Comparison of ENCODE assay signal across 21 cellular contexts in genomic region chr12:114321524-114321923, GRCh38.
A peak's percentile ranks its signal among the peaks of the same experiment; 100 is the strongest.
DNase-seq lines count a peak whose midpoint lies in the region; ATAC-seq, FAIRE-seq and TF ChIP-seq lines count a peak whose summit lies in the region.
"Had no signal": no experiment of that assay in that cellular context is flagged by ENCODE, and none has a peak within 500 bp of the region (broad histone marks: within the 10 kb centered on the region; RNA-seq: fewer than 3 reads in every experiment).

No MANE protein-coding gene starts in this region.

- H3K36me3 ChIP-seq in HepG2 (replicated peaks in 1 of 2; ENCODE audit: control insufficient read depth in 1 of 2, insufficient read depth in 2 of 2, low read length in 2 of 2) (no peaks in the 10 kb centered on the region), right lobe of liver (no peaks in the 10 kb centered on the region)
- H3K36me3 ChIP-seq: BLaER1 treated with 17β-estradiol and CSF1 and Interleukin-3, amounts not matched to agents 10 nM and 100 nM had no signal

- H3K4me3 ChIP-seq in HepG2 (replicated peaks in 1 of 3; ENCODE audit: insufficient read depth in 1 of 3, low read depth in 2 of 3, low read length in 3 of 3) (no peak overlapping the region), right lobe of liver (no peak overlapping the region)
- H3K4me3 ChIP-seq: BLaER1 treated with 17β-estradiol and CSF1 and Interleukin-3, amounts not matched to agents 10 nM and 100 nM had no signal

- CTCF ChIA-PET in HepG2 (lab: Yijun Ruan, JAX; ENCODE audit: low intra/inter-chr PET ratio, low total read pairs) = no interaction called here

- H3K4me1 ChIP-seq in HepG2 (ENCODE audit: insufficient read depth, low read length) = no peaks in the 10 kb centered on the region
- no peaks in the 10 kb centered on the region for H3K4me1 ChIP-seq in right lobe of liver
- H3K4me1 ChIP-seq: Caco-2 had no signal

- H3K4me2 ChIP-seq in HepG2 (ENCODE audit: low read depth, low read length) = no peak overlapping the region
- H3K4me2 ChIP-seq: BLaER1 treated with 17β-estradiol and CSF1 and Interleukin-3, amounts not matched to agents 10 nM and 100 nM had no signal

- in situ Hi-C loops in HepG2 (cut with HindIII; ENCODE audit: extremely low pct_ligation_motif_present, low pct_unique_long_range_greater_than_20kb) = no loop called here
- in situ Hi-C loops in SK-MEL-5 (cut with HindIII; ENCODE audit: low pct_unique_long_range_greater_than_20kb, low sequenced_read_pairs) = no loop called here

- H3K79me2 ChIP-seq in HepG2 (ENCODE audit: insufficient read depth, low read length) = no peaks in the 10 kb centered on the region

- H3K27me3 ChIP-seq in HepG2 (ENCODE audit: control insufficient read depth in 1 of 2, insufficient read depth in 2 of 2, low read length in 2 of 2) = peaks cover 3 to 10% of the 10 kb centered on the region in 2 experiments; a peak in 3 of 5 replicates
- H3K27me3 ChIP-seq in right lobe of liver = no peaks in the 10 kb centered on the region
- H3K27me3 ChIP-seq: BLaER1 treated with 17β-estradiol and CSF1 and Interleukin-3, amounts not matched to agents 10 nM and 100 nM had no signal

- intact Hi-C loops in HepG2 (cut with micrococcal nuclease; ENCODE audit: unreplicated experiment) = no loop called here
- intact Hi-C loops in right lobe of liver (cut with DNase I) = no loop called here

- DNase-seq in HepG2 (ENCODE audit: low spot score) (no peak), right lobe of liver (no peak), SK-MEL-5 (ENCODE audit: low read depth, low spot score) (peak; percentile 26), chondrocyte (ENCODE audit: low spot score) (no peak), mucosa of gallbladder (ENCODE audit: low spot score) (no peak)
- DNase-seq: ACHN; AML-193; Caco-2; Calu3; CD4-positive, alpha-beta T cell; CD8-positive, alpha-beta T cell; DMS79 treated with DMSO at 0.1 percent for 48 hours; GF-D8 had no signal

- TF ChIP-seq RAD21 in HepG2 (CRISPR knock-in tag; IDR thresholded peaks at IDR 0.05) = no peak

- no peaks in the 10 kb centered on the region for H3K4me1 Mint-ChIP-seq in chondrocyte (ENCODE audit: low read depth)
- H3K4me1 Mint-ChIP-seq: B cell had no signal

- TF ChIP-seq POLR2A in HepG2 (IDR thresholded peaks at IDR 0.05; ENCODE audit: insufficient read depth in 1 of 2, low read depth in 2 of 2, low read length in 2 of 2) (no peak), right lobe of liver (IDR thresholded peaks at IDR 0.05) (no peak)

- no peaks in the 10 kb centered on the region for H3K36me3 Mint-ChIP-seq in chondrocyte (ENCODE audit: low read depth)
- H3K36me3 Mint-ChIP-seq: CD8-positive, alpha-beta T cell had no signal

- no peaks in the 10 kb centered on the region for H3K9me3 ChIP-seq in HepG2 (ENCODE audit: low read length)
- no peaks in the 10 kb centered on the region for H3K9me3 ChIP-seq in right lobe of liver
- H3K9me3 ChIP-seq: Caco-2 had no signal

- no peak overlapping the region for H3K27ac ChIP-seq in HepG2 (ENCODE audit: extremely low read length, insufficient read depth, low read length)
- H3K27ac ChIP-seq in right lobe of liver = no peak overlapping the region
- H3K27ac ChIP-seq: 22Rv1; BLaER1 treated with 17β-estradiol and CSF1 and Interleukin-3, amounts not matched to agents 10 nM and 100 nM; C4-2B had no signal

- ATAC-seq in HepG2 (no peak), right lobe of liver (no peak)
- ATAC-seq: CD8-positive, alpha-beta T cell had no signal

- H3K4me3 Mint-ChIP-seq in chondrocyte (ENCODE audit: unreplicated experiment) = no peak overlapping the region
- H3K4me3 Mint-ChIP-seq: B cell; CD4-positive, alpha-beta T cell; CD8-positive, alpha-beta T cell had no signal

- TF ChIP-seq EP300 in HepG2 (IDR thresholded peaks at IDR 0.05; ENCODE audit: low read depth in 2 of 2, low read length in 2 of 2) (no peak), HepG2 (CRISPR knock-in tag; IDR thresholded peaks at IDR 0.05; ENCODE audit: borderline replicate concordance) (no peak)

- H3K9ac ChIP-seq in HepG2 (ENCODE audit: insufficient read depth, low read depth, low read length) = no peak overlapping the region
- H3K9ac ChIP-seq: BLaER1 treated with 17β-estradiol and CSF1 and Interleukin-3, amounts not matched to agents 10 nM and 100 nM had no signal

- H4K20me1 ChIP-seq in HepG2 (ENCODE audit: insufficient read depth, low read length) = no peaks in the 10 kb centered on the region
- H4K20me1 ChIP-seq: BLaER1 treated with 17β-estradiol and CSF1 and Interleukin-3, amounts not matched to agents 10 nM and 100 nM had no signal

- peaks cover 3% of the 10 kb centered on the region for H3K9me3 Mint-ChIP-seq in chondrocyte (ENCODE audit: low read depth)
- H3K9me3 Mint-ChIP-seq: CD4-positive, alpha-beta T cell; CD8-positive, alpha-beta T cell had no signal

- no TSS peak for BruUV-seq in HepG2 (replicated peaks; lab: Mats Ljungman, UMichigan)

- no peak overlapping the region for H3K27ac Mint-ChIP-seq in chondrocyte (ENCODE audit: unreplicated experiment)
- H3K27ac Mint-ChIP-seq: B cell; CD4-positive, alpha-beta T cell; CD8-positive, alpha-beta T cell had no signal

- FAIRE-seq in HepG2 (lab: Jason Lieb, UNC) = no peak
- FAIRE-seq: D721Med, G401.6, GM12891, GM19239 had no signal

- POLR2A ChIA-PET in HepG2 (lab: Yijun Ruan, JAX) = no interaction called here

- no peak overlapping the region for H2AFZ ChIP-seq in HepG2 (ENCODE audit: low read length)

- TF ChIP-seq CTCF in HepG2 (CRISPR knock-in tag; IDR thresholded peaks at IDR 0.05) (no peak), right lobe of liver (IDR thresholded peaks at IDR 0.05) (no peak), chondrocyte (IDR thresholded peaks at IDR 0.05) (no peak)

- H3K27me3 Mint-ChIP-seq in chondrocyte (ENCODE audit: low read depth) = no peaks in the 10 kb centered on the region
- H3K27me3 Mint-ChIP-seq: CD4-positive, alpha-beta T cell had no signal

- 60% methylated on average over 1 of the region's 1 CpG for WGBS in HepG2 (ENCODE audit: low lambda C conversion rate)
- WGBS in right lobe of liver (ENCODE audit: insufficient coverage, low coverage, low lambda C conversion rate, missing lambda C conversion rate) = 40% methylated on average over 1 of the region's 1 CpG

TF ChIP-seq in HepG2, 621 proteins besides CTCF, POLR2A, EP300 and RAD21:
- TF ChIP-seq CREB3 (CRISPR knock-in tag; IDR thresholded peaks at IDR 0.05) (no peak), KDM6A (CRISPR knock-in tag; IDR thresholded peaks at IDR 0.05; ENCODE audit: low read depth) (no peak), ZNF337 (CRISPR knock-in tag; IDR thresholded peaks at IDR 0.05; ENCODE audit: borderline replicate concordance, low read depth) (no peak), SPEN (CRISPR knock-in tag; IDR thresholded peaks at IDR 0.05; ENCODE audit: low read depth) (no peak), RBAK (CRISPR knock-in tag; IDR thresholded peaks at IDR 0.05) (no peak), LCORL (IDR thresholded peaks at IDR 0.05) (no peak), LCORL (CRISPR knock-in tag; IDR thresholded peaks at IDR 0.05) (no peak), ZNF619 (CRISPR knock-in tag; IDR thresholded peaks at IDR 0.05) (no peak), ZFP36 (IDR thresholded peaks at IDR 0.05; ENCODE audit: borderline replicate concordance, low read depth, low read length, partially characterized antibody) (peak; percentile 77)
